Comparison of ENCODE assay signal across 10 cellular contexts in genomic region chr7:7323352-7323751, GRCh38.
A peak's percentile ranks its signal among the peaks of the same experiment; 100 is the strongest.
DNase-seq lines count a peak whose midpoint lies in the region; ATAC-seq and TF ChIP-seq lines count a peak whose summit lies in the region.
"Had no signal": no experiment of that assay in that cellular context is flagged by ENCODE, and none has a peak within 500 bp of the region (broad histone marks: within the 10 kb centered on the region; RNA-seq: fewer than 3 reads in every experiment).

No MANE protein-coding gene starts in this region.

- DNase-seq in NCI-H146 (lab: John Stamatoyannopoulos, UW) (peak; percentile 19), NCI-H146 treated with DMSO at 0.1 percent for 48 hours (lab: John Stamatoyannopoulos, UW; ENCODE audit: unreplicated experiment) (no peak), NCI-H2029 (lab: John Stamatoyannopoulos, UW) (peak; percentile 93), thyroid gland (peak; percentile 67 to 71), mucosa of gallbladder (ENCODE audit: low spot score) (no peak), DMS 273 treated with DMSO at 0.1 percent for 48 hours (lab: John Stamatoyannopoulos, UW) (no peak)
- no peak for DNase-seq in CD4-positive, alpha-beta memory T cell
- DNase-seq: 8988T; naive thymus-derived CD8-positive, alpha-beta T cell had no signal

- 31 to 33% methylated on average over 6 of the region's 6 CpGs for WGBS in thyroid gland, 2 donors

- H3K27me3 ChIP-seq in thyroid gland: no peaks in the 10 kb centered on the region
- H3K27me3 ChIP-seq in CD4-positive, alpha-beta memory T cell (ENCODE audit: insufficient read depth, low read length): no peaks in the 10 kb centered on the region

- peaks cover 29 to 32% of the 10 kb centered on the region in 2 donors for H3K4me1 ChIP-seq in thyroid gland
- H3K4me1 ChIP-seq in CD4-positive, alpha-beta memory T cell (ENCODE audit: insufficient read depth, low read length): no peaks in the 10 kb centered on the region

- no peak for TF ChIP-seq CTCF in thyroid gland (IDR thresholded peaks at IDR 0.05)

- peaks cover 3 to 13% of the 10 kb centered on the region in 2 donors for H3K27me3 Mint-ChIP-seq in CD4-positive, alpha-beta memory T cell

- H3K9me3 ChIP-seq in thyroid gland: no peaks in the 10 kb centered on the region
- H3K9me3 ChIP-seq in CD4-positive, alpha-beta memory T cell (ENCODE audit: control insufficient read depth in 1 of 2, low read length in 2 of 2): no peaks in the 10 kb centered on the region

- no peaks in the 10 kb centered on the region for H3K36me3 ChIP-seq in thyroid gland
- H3K36me3 ChIP-seq in CD4-positive, alpha-beta memory T cell (ENCODE audit: insufficient read depth, low read length): no peaks in the 10 kb centered on the region

- CTCF ChIA-PET in CD4-positive, alpha-beta memory T cell (lab: Charles Lee; ENCODE audit: partially characterized antibody): no interaction called here

- H3K36me3 Mint-ChIP-seq in CD4-positive, alpha-beta memory T cell: no peaks in the 10 kb centered on the region
- H3K36me3 Mint-ChIP-seq: naive thymus-derived CD8-positive, alpha-beta T cell had no signal

- H3K9me3 Mint-ChIP-seq in CD4-positive, alpha-beta memory T cell: no peaks in the 10 kb centered on the region

- no peak overlapping the region for H3K4me3 Mint-ChIP-seq in CD4-positive, alpha-beta memory T cell
- H3K4me3 Mint-ChIP-seq: naive thymus-derived CD8-positive, alpha-beta T cell had no signal

- intact Hi-C loops in thyroid gland (cut with DNase I): no loop called here
- intact Hi-C loops in CD4-positive, alpha-beta memory T cell (cut with micrococcal nuclease): no loop called here

- H3K4me1 Mint-ChIP-seq in CD4-positive, alpha-beta memory T cell: peaks cover 0 to 5% (median 4%) of the 10 kb centered on the region in 4 donors

- ATAC-seq in HG02798 (IDR thresholded peaks at IDR 0.05; ENCODE audit: poor library complexity, unreplicated experiment): peak; percentile 55
- ATAC-seq: naive thymus-derived CD8-positive, alpha-beta T cell had no signal

- POLR2A ChIA-PET in CD4-positive, alpha-beta memory T cell (lab: Charles Lee; ENCODE audit: partially characterized antibody): interaction anchor here (0.7 kb wide), 1 partner anchor 75 kb away, joined by 3 read pairs; no protein-coding TSS in a partner anchor

- peak overlapping the region in 1 of 3 donors; percentile 12 for H3K27ac ChIP-seq in thyroid gland
- H3K27ac ChIP-seq in CD4-positive, alpha-beta memory T cell (ENCODE audit: low read depth, low read length): no peak overlapping the region

- no peak overlapping the region for H3K27ac Mint-ChIP-seq in CD4-positive, alpha-beta memory T cell

- H3K4me3 ChIP-seq in thyroid gland (replicated peaks in 1 of 3): no peak overlapping the region
- H3K4me3 ChIP-seq in CD4-positive, alpha-beta memory T cell (ENCODE audit: low read length in 2 of 2): no peak overlapping the region

- TF ChIP-seq POLR2A in thyroid gland (IDR thresholded peaks at IDR 0.05): no peak

Comparison
In these comparisons a context has a peak if more than half of its experiments do, and no peak if none do; other contexts are left out.
1. DNase-seq: peak in NCI-H146 (single experiment), NCI-H2029 (single experiment) and thyroid gland (2 of 2); none in NCI-H146 treated with DMSO at 0.1 percent for 48 hours (single experiment), mucosa of gallbladder (single experiment), CD4-positive, alpha-beta memory T cell (0 of 5) and DMS 273 treated with DMSO at 0.1 percent for 48 hours (single experiment).